ENCODE assay signal across 1 cellular context in genomic region chr19:8045872-8046568, GRCh38.
A peak's percentile ranks its signal among the peaks of the same experiment; 100 is the strongest.
TF ChIP-seq lines count a peak whose summit lies in the region.

No MANE protein-coding gene starts in this region.

TF ChIP-seq in K562, 482 proteins besides CTCF, POLR2A, EP300 and RAD21:
- peak; percentile 63; the same call in 1 of the 2 replicates for TF ChIP-seq ZNF121 (CRISPR knock-in tag; conservative IDR thresholded peaks at IDR 0.05)
- TF ChIP-seq POLR3A (IDR thresholded peaks at IDR 0.05; ENCODE audit: borderline replicate concordance, extremely low read depth, insufficient read depth, insufficient read length) = peak; percentile 39
- TF ChIP-seq, protein P1, sequence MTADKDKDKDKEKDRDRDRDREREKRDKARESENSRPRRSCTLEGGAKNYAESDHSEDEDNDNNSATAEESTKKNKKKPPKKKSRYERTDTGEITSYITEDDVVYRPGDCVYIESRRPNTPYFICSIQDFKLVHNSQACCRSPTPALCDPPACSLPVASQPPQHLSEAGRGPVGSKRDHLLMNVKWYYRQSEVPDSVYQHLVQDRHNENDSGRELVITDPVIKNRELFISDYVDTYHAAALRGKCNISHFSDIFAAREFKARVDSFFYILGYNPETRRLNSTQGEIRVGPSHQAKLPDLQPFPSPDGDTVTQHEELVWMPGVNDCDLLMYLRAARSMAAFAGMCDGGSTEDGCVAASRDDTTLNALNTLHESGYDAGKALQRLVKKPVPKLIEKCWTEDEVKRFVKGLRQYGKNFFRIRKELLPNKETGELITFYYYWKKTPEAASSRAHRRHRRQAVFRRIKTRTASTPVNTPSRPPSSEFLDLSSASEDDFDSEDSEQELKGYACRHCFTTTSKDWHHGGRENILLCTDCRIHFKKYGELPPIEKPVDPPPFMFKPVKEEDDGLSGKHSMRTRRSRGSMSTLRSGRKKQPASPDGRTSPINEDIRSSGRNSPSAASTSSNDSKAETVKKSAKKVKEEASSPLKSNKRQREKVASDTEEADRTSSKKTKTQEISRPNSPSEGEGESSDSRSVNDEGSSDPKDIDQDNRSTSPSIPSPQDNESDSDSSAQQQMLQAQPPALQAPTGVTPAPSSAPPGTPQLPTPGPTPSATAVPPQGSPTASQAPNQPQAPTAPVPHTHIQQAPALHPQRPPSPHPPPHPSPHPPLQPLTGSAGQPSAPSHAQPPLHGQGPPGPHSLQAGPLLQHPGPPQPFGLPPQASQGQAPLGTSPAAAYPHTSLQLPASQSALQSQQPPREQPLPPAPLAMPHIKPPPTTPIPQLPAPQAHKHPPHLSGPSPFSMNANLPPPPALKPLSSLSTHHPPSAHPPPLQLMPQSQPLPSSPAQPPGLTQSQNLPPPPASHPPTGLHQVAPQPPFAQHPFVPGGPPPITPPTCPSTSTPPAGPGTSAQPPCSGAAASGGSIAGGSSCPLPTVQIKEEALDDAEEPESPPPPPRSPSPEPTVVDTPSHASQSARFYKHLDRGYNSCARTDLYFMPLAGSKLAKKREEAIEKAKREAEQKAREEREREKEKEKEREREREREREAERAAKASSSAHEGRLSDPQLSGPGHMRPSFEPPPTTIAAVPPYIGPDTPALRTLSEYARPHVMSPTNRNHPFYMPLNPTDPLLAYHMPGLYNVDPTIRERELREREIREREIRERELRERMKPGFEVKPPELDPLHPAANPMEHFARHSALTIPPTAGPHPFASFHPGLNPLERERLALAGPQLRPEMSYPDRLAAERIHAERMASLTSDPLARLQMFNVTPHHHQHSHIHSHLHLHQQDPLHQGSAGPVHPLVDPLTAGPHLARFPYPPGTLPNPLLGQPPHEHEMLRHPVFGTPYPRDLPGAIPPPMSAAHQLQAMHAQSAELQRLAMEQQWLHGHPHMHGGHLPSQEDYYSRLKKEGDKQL (CRISPR knock-in tag; IDR thresholded peaks at IDR 0.05; ENCODE audit: borderline replicate concordance) = no peak
- peak; percentile 36; the same call in 1 of the 2 replicates for TF ChIP-seq TFAP4 (CRISPR knock-in tag; IDR thresholded peaks at IDR 0.05; ENCODE audit: borderline replicate concordance)
- 0 out of 2 replicates have a peak, but pooled peaks have one; percentile 22 for TF ChIP-seq CTBP1 (IDR thresholded peaks at IDR 0.05; ENCODE audit: borderline replicate concordance)
- no peak for TF ChIP-seq ZNF134 (CRISPR knock-in tag; conservative IDR thresholded peaks at IDR 0.05)
- TF ChIP-seq NRF1 (conservative IDR thresholded peaks at IDR 0.05 in 1 of 2, IDR thresholded peaks at IDR 0.05 in 1 of 2) = 0 out of 4 replicates have a peak, but pooled peaks of 1 of the 2 experiments have one; percentile 13
- TF ChIP-seq POLR2H (tag; IDR thresholded peaks at IDR 0.05; ENCODE audit: low read depth) = no peak
- no peak for TF ChIP-seq ELF4 (CRISPR knock-in tag; IDR thresholded peaks at IDR 0.05)
- no peak for TF ChIP-seq FOXM1 (IDR thresholded peaks at IDR 0.05; ENCODE audit: low read depth)
- no peak for TF ChIP-seq FOXM1 (CRISPR knock-in tag; IDR thresholded peaks at IDR 0.05; ENCODE audit: low read depth)
- TF ChIP-seq, protein P2, sequence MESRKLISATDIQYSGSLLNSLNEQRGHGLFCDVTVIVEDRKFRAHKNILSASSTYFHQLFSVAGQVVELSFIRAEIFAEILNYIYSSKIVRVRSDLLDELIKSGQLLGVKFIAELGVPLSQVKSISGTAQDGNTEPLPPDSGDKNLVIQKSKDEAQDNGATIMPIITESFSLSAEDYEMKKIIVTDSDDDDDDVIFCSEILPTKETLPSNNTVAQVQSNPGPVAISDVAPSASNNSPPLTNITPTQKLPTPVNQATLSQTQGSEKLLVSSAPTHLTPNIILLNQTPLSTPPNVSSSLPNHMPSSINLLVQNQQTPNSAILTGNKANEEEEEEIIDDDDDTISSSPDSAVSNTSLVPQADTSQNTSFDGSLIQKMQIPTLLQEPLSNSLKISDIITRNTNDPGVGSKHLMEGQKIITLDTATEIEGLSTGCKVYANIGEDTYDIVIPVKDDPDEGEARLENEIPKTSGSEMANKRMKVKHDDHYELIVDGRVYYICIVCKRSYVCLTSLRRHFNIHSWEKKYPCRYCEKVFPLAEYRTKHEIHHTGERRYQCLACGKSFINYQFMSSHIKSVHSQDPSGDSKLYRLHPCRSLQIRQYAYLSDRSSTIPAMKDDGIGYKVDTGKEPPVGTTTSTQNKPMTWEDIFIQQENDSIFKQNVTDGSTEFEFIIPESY (CRISPR knock-in tag; IDR thresholded peaks at IDR 0.05) = no peak
- TF ChIP-seq KDM4B (IDR thresholded peaks at IDR 0.05; ENCODE audit: borderline replicate concordance in 2 of 2, low read depth in 1 of 2) = no peak
- TF ChIP-seq RFX1 (IDR thresholded peaks at IDR 0.05) = no peak
- TF ChIP-seq ESRRA (IDR thresholded peaks at IDR 0.05; ENCODE audit: borderline replicate concordance, low read depth) = peak; percentile 70
- peak; percentile 64; the same call in 1 of the 2 replicates for TF ChIP-seq ADNP (tag; IDR thresholded peaks at IDR 0.05)
- TF ChIP-seq, protein P3, sequence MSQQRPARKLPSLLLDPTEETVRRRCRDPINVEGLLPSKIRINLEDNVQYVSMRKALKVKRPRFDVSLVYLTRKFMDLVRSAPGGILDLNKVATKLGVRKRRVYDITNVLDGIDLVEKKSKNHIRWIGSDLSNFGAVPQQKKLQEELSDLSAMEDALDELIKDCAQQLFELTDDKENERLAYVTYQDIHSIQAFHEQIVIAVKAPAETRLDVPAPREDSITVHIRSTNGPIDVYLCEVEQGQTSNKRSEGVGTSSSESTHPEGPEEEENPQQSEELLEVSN (IDR thresholded peaks at IDR 0.05; ENCODE audit: borderline replicate concordance in 1 of 2, extremely low read depth in 1 of 2, insufficient read depth in 1 of 2, insufficient read length in 1 of 2, low read depth in 1 of 2, low read length in 1 of 2, poor library complexity in 1 of 2, severe bottlenecking in 1 of 2) = peak in 1 of 2 experiments; percentile 11
- no peak for TF ChIP-seq MCM3 (IDR thresholded peaks at IDR 0.05)
